ENCODE assay signal across 1 cellular context in genomic region chr22:26610072-26610958, GRCh38.
TF ChIP-seq lines count a peak whose summit lies in the region.

No MANE protein-coding gene starts in this region.

TF ChIP-seq in GM12878, 131 proteins besides CTCF, POLR2A, EP300 and RAD21 (continued from another document and continues in another):
- TF ChIP-seq SIX5 (IDR thresholded peaks at IDR 0.05; ENCODE audit: low read depth, low read length, severe bottlenecking) (no peak), NR2C1 (IDR thresholded peaks at IDR 0.05) (no peak), PAX5 (IDR thresholded peaks at IDR 0.05; ENCODE audit: borderline replicate concordance, low read depth, low read length) (peak; percentile 98), POLR2AphosphoS2 (IDR thresholded peaks at IDR 0.05; ENCODE audit: low read depth, low read length) (no peak), E2F4 (IDR thresholded peaks at IDR 0.05; ENCODE audit: low read depth, low read length) (no peak), CBX3 (IDR thresholded peaks at IDR 0.05; ENCODE audit: borderline replicate concordance, low read depth) (no peak), TCF3 (IDR thresholded peaks at IDR 0.05; ENCODE audit: borderline replicate concordance, insufficient read depth, low read depth, low read length) (peak; percentile 100), NR2C2 (IDR thresholded peaks at IDR 0.05; ENCODE audit: borderline replicate concordance, control insufficient read depth, insufficient read length, low read depth) (no peak), WRNIP1 (IDR thresholded peaks at IDR 0.05; ENCODE audit: borderline replicate concordance, low read depth, low read length) (no peak), IRF4 (IDR thresholded peaks at IDR 0.05; ENCODE audit: low read depth, low read length) (peak; percentile 99), FOXM1 (IDR thresholded peaks at IDR 0.05; ENCODE audit: low read depth, low read length) (peak; percentile 99), YY1 (IDR thresholded peaks at IDR 0.05; ENCODE audit: low read depth, low read length) (peak; percentile 72; the same call in 1 of the 2 replicates), STAT1 (conservative IDR thresholded peaks at IDR 0.05) (no peak), CHD1 (IDR thresholded peaks at IDR 0.05; ENCODE audit: low read depth, low read length) (no peak), STAT3 (IDR thresholded peaks at IDR 0.05; ENCODE audit: low read depth, low read length) (no peak), NKRF (conservative IDR thresholded peaks at IDR 0.05) (0 out of 2 replicates have a peak, but pooled peaks have one; percentile 34), CEBPB (IDR thresholded peaks at IDR 0.05; ENCODE audit: borderline replicate concordance in 1 of 2, low read depth in 2 of 2, low read length in 2 of 2) (peak in 1 of 2 experiments; percentile 89; a peak in 1 of 4 replicates), NRF1 (conservative IDR thresholded peaks at IDR 0.05; ENCODE audit: low read depth, low read length) (no peak), CBFB (IDR thresholded peaks at IDR 0.05; ENCODE audit: low read depth) (peak; percentile 100), SPI1 (IDR thresholded peaks at IDR 0.05; ENCODE audit: borderline replicate concordance, insufficient read depth, low read depth, low read length) (0 out of 2 replicates have a peak, but pooled peaks have one; percentile 5), MYB (IDR thresholded peaks at IDR 0.05; ENCODE audit: borderline replicate concordance, low read depth, low read length) (no peak), SMARCA5 (IDR thresholded peaks at IDR 0.05) (peak; percentile 71), ZNF217 (IDR thresholded peaks at IDR 0.05) (peak; percentile 90), RELA (IDR thresholded peaks at IDR 0.05; ENCODE audit: borderline replicate concordance, partially characterized antibody) (peak; percentile 0), ZNF274 (IDR thresholded peaks at IDR 0.05; ENCODE audit: insufficient read depth, insufficient read length) (no peak), KAT2A (conservative IDR thresholded peaks at IDR 0.05; ENCODE audit: control insufficient read depth, low read depth, low read length) (no peak), FOXK2 (IDR thresholded peaks at IDR 0.05) (no peak), ZNF24 (IDR thresholded peaks at IDR 0.05) (peak; percentile 57; the same call in 1 of the 2 replicates), SIN3A (IDR thresholded peaks at IDR 0.05; ENCODE audit: low read depth, low read length) (no peak), MEF2B (IDR thresholded peaks at IDR 0.05; ENCODE audit: partially characterized antibody, poor library complexity, severe bottlenecking) (peak; percentile 99), ETV6 (conservative IDR thresholded peaks at IDR 0.05 in 1 of 2, IDR thresholded peaks at IDR 0.05 in 1 of 2; ENCODE audit: borderline replicate concordance in 1 of 2, low read depth in 1 of 2) (peak in 1 of 2 experiments; percentile 88; a peak in 1 of 4 replicates), SMAD1 (IDR thresholded peaks at IDR 0.05; ENCODE audit: low read depth, partially characterized antibody) (peak; percentile 68), GATAD2B (conservative IDR thresholded peaks at IDR 0.05; ENCODE audit: low read depth) (peak; percentile 99)
- TF ChIP-seq, protein P1, sequence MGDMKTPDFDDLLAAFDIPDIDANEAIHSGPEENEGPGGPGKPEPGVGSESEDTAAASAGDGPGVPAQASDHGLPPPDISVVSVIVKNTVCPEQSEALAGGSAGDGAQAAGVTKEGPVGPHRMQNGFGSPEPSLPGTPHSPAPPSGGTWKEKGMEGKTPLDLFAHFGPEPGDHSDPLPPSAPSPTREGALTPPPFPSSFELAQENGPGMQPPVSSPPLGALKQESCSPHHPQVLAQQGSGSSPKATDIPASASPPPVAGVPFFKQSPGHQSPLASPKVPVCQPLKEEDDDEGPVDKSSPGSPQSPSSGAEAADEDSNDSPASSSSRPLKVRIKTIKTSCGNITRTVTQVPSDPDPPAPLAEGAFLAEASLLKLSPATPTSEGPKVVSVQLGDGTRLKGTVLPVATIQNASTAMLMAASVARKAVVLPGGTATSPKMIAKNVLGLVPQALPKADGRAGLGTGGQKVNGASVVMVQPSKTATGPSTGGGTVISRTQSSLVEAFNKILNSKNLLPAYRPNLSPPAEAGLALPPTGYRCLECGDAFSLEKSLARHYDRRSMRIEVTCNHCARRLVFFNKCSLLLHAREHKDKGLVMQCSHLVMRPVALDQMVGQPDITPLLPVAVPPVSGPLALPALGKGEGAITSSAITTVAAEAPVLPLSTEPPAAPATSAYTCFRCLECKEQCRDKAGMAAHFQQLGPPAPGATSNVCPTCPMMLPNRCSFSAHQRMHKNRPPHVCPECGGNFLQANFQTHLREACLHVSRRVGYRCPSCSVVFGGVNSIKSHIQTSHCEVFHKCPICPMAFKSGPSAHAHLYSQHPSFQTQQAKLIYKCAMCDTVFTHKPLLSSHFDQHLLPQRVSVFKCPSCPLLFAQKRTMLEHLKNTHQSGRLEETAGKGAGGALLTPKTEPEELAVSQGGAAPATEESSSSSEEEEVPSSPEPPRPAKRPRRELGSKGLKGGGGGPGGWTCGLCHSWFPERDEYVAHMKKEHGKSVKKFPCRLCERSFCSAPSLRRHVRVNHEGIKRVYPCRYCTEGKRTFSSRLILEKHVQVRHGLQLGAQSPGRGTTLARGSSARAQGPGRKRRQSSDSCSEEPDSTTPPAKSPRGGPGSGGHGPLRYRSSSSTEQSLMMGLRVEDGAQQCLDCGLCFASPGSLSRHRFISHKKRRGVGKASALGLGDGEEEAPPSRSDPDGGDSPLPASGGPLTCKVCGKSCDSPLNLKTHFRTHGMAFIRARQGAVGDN (IDR thresholded peaks at IDR 0.05): peak; percentile 65
- TF ChIP-seq, protein P2, sequence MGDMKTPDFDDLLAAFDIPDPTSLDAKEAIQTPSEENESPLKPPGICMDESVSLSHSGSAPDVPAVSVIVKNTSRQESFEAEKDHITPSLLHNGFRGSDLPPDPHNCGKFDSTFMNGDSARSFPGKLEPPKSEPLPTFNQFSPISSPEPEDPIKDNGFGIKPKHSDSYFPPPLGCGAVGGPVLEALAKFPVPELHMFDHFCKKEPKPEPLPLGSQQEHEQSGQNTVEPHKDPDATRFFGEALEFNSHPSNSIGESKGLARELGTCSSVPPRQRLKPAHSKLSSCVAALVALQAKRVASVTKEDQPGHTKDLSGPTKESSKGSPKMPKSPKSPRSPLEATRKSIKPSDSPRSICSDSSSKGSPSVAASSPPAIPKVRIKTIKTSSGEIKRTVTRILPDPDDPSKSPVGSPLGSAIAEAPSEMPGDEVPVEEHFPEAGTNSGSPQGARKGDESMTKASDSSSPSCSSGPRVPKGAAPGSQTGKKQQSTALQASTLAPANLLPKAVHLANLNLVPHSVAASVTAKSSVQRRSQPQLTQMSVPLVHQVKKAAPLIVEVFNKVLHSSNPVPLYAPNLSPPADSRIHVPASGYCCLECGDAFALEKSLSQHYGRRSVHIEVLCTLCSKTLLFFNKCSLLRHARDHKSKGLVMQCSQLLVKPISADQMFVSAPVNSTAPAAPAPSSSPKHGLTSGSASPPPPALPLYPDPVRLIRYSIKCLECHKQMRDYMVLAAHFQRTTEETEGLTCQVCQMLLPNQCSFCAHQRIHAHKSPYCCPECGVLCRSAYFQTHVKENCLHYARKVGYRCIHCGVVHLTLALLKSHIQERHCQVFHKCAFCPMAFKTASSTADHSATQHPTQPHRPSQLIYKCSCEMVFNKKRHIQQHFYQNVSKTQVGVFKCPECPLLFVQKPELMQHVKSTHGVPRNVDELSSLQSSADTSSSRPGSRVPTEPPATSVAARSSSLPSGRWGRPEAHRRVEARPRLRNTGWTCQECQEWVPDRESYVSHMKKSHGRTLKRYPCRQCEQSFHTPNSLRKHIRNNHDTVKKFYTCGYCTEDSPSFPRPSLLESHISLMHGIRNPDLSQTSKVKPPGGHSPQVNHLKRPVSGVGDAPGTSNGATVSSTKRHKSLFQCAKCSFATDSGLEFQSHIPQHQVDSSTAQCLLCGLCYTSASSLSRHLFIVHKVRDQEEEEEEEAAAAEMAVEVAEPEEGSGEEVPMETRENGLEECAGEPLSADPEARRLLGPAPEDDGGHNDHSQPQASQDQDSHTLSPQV (IDR thresholded peaks at IDR 0.05): 0 out of 2 replicates have a peak, but pooled peaks have one; percentile 19
- TF ChIP-seq, protein P3, sequence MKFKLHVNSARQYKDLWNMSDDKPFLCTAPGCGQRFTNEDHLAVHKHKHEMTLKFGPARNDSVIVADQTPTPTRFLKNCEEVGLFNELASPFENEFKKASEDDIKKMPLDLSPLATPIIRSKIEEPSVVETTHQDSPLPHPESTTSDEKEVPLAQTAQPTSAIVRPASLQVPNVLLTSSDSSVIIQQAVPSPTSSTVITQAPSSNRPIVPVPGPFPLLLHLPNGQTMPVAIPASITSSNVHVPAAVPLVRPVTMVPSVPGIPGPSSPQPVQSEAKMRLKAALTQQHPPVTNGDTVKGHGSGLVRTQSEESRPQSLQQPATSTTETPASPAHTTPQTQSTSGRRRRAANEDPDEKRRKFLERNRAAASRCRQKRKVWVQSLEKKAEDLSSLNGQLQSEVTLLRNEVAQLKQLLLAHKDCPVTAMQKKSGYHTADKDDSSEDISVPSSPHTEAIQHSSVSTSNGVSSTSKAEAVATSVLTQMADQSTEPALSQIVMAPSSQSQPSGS (IDR thresholded peaks at IDR 0.05; ENCODE audit: low read length): peak; percentile 97
- TF ChIP-seq, protein P4, sequence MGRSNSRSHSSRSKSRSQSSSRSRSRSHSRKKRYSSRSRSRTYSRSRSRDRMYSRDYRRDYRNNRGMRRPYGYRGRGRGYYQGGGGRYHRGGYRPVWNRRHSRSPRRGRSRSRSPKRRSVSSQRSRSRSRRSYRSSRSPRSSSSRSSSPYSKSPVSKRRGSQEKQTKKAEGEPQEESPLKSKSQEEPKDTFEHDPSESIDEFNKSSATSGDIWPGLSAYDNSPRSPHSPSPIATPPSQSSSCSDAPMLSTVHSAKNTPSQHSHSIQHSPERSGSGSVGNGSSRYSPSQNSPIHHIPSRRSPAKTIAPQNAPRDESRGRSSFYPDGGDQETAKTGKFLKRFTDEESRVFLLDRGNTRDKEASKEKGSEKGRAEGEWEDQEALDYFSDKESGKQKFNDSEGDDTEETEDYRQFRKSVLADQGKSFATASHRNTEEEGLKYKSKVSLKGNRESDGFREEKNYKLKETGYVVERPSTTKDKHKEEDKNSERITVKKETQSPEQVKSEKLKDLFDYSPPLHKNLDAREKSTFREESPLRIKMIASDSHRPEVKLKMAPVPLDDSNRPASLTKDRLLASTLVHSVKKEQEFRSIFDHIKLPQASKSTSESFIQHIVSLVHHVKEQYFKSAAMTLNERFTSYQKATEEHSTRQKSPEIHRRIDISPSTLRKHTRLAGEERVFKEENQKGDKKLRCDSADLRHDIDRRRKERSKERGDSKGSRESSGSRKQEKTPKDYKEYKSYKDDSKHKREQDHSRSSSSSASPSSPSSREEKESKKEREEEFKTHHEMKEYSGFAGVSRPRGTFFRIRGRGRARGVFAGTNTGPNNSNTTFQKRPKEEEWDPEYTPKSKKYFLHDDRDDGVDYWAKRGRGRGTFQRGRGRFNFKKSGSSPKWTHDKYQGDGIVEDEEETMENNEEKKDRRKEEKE (IDR thresholded peaks at IDR 0.05): no peak
- TF ChIP-seq, protein P5, sequence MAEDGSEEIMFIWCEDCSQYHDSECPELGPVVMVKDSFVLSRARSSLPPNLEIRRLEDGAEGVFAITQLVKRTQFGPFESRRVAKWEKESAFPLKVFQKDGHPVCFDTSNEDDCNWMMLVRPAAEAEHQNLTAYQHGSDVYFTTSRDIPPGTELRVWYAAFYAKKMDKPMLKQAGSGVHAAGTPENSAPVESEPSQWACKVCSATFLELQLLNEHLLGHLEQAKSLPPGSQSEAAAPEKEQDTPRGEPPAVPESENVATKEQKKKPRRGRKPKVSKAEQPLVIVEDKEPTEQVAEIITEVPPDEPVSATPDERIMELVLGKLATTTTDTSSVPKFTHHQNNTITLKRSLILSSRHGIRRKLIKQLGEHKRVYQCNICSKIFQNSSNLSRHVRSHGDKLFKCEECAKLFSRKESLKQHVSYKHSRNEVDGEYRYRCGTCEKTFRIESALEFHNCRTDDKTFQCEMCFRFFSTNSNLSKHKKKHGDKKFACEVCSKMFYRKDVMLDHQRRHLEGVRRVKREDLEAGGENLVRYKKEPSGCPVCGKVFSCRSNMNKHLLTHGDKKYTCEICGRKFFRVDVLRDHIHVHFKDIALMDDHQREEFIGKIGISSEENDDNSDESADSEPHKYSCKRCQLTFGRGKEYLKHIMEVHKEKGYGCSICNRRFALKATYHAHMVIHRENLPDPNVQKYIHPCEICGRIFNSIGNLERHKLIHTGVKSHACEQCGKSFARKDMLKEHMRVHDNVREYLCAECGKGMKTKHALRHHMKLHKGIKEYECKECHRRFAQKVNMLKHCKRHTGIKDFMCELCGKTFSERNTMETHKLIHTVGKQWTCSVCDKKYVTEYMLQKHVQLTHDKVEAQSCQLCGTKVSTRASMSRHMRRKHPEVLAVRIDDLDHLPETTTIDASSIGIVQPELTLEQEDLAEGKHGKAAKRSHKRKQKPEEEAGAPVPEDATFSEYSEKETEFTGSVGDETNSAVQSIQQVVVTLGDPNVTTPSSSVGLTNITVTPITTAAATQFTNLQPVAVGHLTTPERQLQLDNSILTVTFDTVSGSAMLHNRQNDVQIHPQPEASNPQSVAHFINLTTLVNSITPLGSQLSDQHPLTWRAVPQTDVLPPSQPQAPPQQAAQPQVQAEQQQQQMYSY (CRISPR knock-in tag; IDR thresholded peaks at IDR 0.05): no peak
- TF ChIP-seq, protein P6, sequence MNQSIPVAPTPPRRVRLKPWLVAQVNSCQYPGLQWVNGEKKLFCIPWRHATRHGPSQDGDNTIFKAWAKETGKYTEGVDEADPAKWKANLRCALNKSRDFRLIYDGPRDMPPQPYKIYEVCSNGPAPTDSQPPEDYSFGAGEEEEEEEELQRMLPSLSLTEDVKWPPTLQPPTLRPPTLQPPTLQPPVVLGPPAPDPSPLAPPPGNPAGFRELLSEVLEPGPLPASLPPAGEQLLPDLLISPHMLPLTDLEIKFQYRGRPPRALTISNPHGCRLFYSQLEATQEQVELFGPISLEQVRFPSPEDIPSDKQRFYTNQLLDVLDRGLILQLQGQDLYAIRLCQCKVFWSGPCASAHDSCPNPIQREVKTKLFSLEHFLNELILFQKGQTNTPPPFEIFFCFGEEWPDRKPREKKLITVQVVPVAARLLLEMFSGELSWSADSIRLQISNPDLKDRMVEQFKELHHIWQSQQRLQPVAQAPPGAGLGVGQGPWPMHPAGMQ (IDR thresholded peaks at IDR 0.05; ENCODE audit: borderline replicate concordance): no peak
